Comparison of ENCODE assay signal across 8 cellular contexts in the genomic region with DNA sequence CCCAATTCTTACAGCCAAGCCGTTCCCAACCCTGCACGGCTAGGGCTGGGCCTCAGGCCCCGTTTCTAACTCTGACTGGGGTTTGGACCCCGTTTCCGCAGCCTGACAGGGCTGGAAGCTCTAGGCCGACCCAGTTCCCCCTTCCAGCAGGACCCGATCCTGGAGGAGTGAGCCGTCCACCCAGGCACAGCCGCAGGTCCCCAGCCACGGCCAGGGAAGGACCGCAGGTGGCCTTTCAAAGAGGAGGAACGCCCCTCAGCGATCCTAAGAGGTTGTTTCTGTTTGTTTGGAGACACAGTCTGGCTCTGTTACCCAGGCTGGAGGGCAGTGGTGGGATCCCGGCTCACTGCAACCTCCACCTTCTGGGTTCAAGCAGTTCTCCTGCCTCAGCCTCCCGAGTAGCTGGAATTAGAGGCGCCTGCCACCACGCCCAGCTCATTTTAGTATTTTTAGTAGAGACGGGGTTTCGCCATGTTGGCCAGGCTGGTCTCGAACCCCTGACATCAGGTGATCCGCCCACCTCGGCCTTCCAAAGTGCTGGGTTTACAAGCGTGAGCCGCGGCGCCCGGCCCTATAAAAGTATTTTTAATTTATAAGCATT. TPM values are rescaled to one million over a fixed set of nuclear protein-coding genes. Genes with fewer than 3 reads are reported as not detected.
DNase-seq lines count a peak whose midpoint lies in the region; ATAC-seq and TF ChIP-seq lines count a peak whose summit lies in the region.

No MANE protein-coding gene starts in this region.

- no peak for DNase-seq in cardiac muscle cell (ENCODE audit: low read depth in 1 of 2, low spot score in 1 of 2)
- DNase-seq in Right ventricle myocardium superior: no peak
- DNase-seq in memory B cell (ENCODE audit: low spot score in 2 of 2): no peak
- peak in 1 of 2 donors; percentile 79 for DNase-seq in upper lobe of left lung
- no peak for DNase-seq in DMS79 (lab: John Stamatoyannopoulos, UW)

- no peak overlapping the region for H3K27ac Mint-ChIP-seq in memory B cell

- no peaks in the 10 kb centered on the region for H3K9me3 Mint-ChIP-seq in memory B cell

- ATAC-seq in Right ventricle myocardium superior (ENCODE audit: poor library complexity) (no peak), memory B cell (ENCODE audit: low read depth) (no peak), upper lobe of left lung (ENCODE audit: low FRiP score in 2 of 2) (no peak), GM19463 (IDR thresholded peaks at IDR 0.05; ENCODE audit: unreplicated experiment) (no peak), GM19455 (IDR thresholded peaks at IDR 0.05; ENCODE audit: unreplicated experiment) (no peak)

- 76 to 85% methylated on average over 23 to 27 of the region's 27 CpGs for WGBS in upper lobe of left lung, 2 donors

- H3K27me3 Mint-ChIP-seq in memory B cell: no peaks in the 10 kb centered on the region

- no peaks in the 10 kb centered on the region for H3K27me3 ChIP-seq in cardiac muscle cell
- no peaks in the 10 kb centered on the region for H3K27me3 ChIP-seq in upper lobe of left lung

- H3K36me3 ChIP-seq in cardiac muscle cell (peaks cover 10% of the 10 kb centered on the region), upper lobe of left lung (peaks cover 6 to 32% (median 15%) of the 10 kb centered on the region in 4 donors)

- H3K36me3 Mint-ChIP-seq in memory B cell: peaks cover 9% of the 10 kb centered on the region

- peaks cover 13% of the 10 kb centered on the region for H3K4me1 Mint-ChIP-seq in memory B cell

- no peak for TF ChIP-seq CTCF in cardiac muscle cell (IDR thresholded peaks at IDR 0.05; ENCODE audit: low read depth, low read length)
- TF ChIP-seq CTCF in upper lobe of left lung (IDR thresholded peaks at IDR 0.05): no peak

- intact Hi-C loops in Right ventricle myocardium superior (cut with DNase I): loop anchor here (2.0 kb wide), 1 partner anchor 89 kb away; no protein-coding TSS in a partner anchor

- no peak for TF ChIP-seq EP300 in upper lobe of left lung (IDR thresholded peaks at IDR 0.05)

- H3K4me1 ChIP-seq in cardiac muscle cell (ENCODE audit: low read depth): peaks cover 19% of the 10 kb centered on the region
- peaks cover 29 to 45% (median 37%) of the 10 kb centered on the region in 4 donors for H3K4me1 ChIP-seq in upper lobe of left lung

- no peak overlapping the region for H3K4me3 ChIP-seq in cardiac muscle cell
- peak overlapping the region in 3 of 4 donors; percentile 44 to 95 (median 94) for H3K4me3 ChIP-seq in upper lobe of left lung

- H3K27ac ChIP-seq in cardiac muscle cell: peak overlapping the region; percentile 85
- peak overlapping the region; percentile 78 for H3K27ac ChIP-seq in angular gyrus (ENCODE audit: low read depth, low read length)
- peak overlapping the region; percentile 78 to 93 (median 81) for H3K27ac ChIP-seq in upper lobe of left lung

- H3K9me3 ChIP-seq in cardiac muscle cell (ENCODE audit: low read depth) (no peaks in the 10 kb centered on the region), upper lobe of left lung (peaks cover 0 to 4% (median 0%) of the 10 kb centered on the region in 4 donors)

- TF ChIP-seq POLR2A in upper lobe of left lung (IDR thresholded peaks at IDR 0.05): peak in 1 of 4 donors; percentile 14

- H3K4me3 Mint-ChIP-seq in memory B cell: peak overlapping the region; percentile 11

RNA-seq across cellular contexts. Expression of a gene that starts 0.8 kb away (rescaled TPM):
- total RNA-seq in cardiac muscle cell: 45.3 and 55.0 TPM in 2 replicates
- 75.4 and 82.6 TPM in 2 replicates for polyA plus RNA-seq in cardiac muscle cell
- total RNA-seq in Right ventricle myocardium superior: 20.6 TPM
- 10 to 100 TPM; 26.0 to 82.6 (median 40.8) TPM for total RNA-seq in upper lobe of left lung

RNA-seq across cellular contexts. Expression of a gene that starts 43.3 kb away (rescaled TPM):
- total RNA-seq in cardiac muscle cell (172 and 188 TPM in 2 replicates), Right ventricle myocardium superior (177 TPM), upper lobe of left lung (100 to 1,000 TPM; 107 to 196 (median 127) TPM)
- 152 and 172 TPM in 2 replicates for polyA plus RNA-seq in cardiac muscle cell
